ENCODE assay signal across 20 cellular contexts in genomic region chr7:28619256-28619655, GRCh38.
"Had no signal": no experiment of that assay in that cellular context is flagged by ENCODE, and none has a peak within 500 bp of the region (broad histone marks: within the 10 kb centered on the region; RNA-seq: fewer than 3 reads in every experiment).

No MANE protein-coding gene starts in this region.

- H3K9me3 ChIP-seq: Peyer's patch had no signal

- DNase-seq: activated CD4-positive, alpha-beta T cell treated with anti-CD3 and anti-CD28 coated beads for 4 hours; activated CD8-positive, alpha-beta memory T cell treated with anti-CD3 and anti-CD28 coated beads, Interleukin-2, amount 50 U/mL, for 4 hours; activated CD8-positive, alpha-beta T cell treated with anti-CD3 and anti-CD28 coated beads for 36 hours; activated gamma-delta T cell treated with Interleukin-2 at 50 U/mL for 16 hours; activated naive CD4-positive, alpha-beta T cell treated with anti-CD3 and anti-CD28 coated beads, Interleukin-2, amount 10 ng/mL, durations not matched to agents 7 days and 5 days; activated naive CD8-positive, alpha-beta T cell treated with anti-CD3 and anti-CD28 coated beads for 36 hours; activated T-cell treated with anti-CD3 and anti-CD28 coated beads, Interleukin-2, amount 50 U/mL, for 72 hours; brain microvascular endothelial cell; IMR-90; KBM-7; NCI-H1048; NCI-H1417; NCI-H1930; NCI-H526; NK-92 treated with Interleukin-12 subunit alpha and Interleukin-12 subunit beta, amount 100 ng/mL, for 24 hours; Peyer's patch; SHP77 had no signal

- H3K4me3 ChIP-seq: cardiac muscle cell, Peyer's patch had no signal

- H3K27ac ChIP-seq: brain microvascular endothelial cell, cardiac muscle cell, RWPE1 had no signal

- H3K36me3 ChIP-seq: brain microvascular endothelial cell, cardiac muscle cell, Peyer's patch had no signal

- H3K27me3 ChIP-seq: brain microvascular endothelial cell, cardiac muscle cell, Peyer's patch had no signal

- ATAC-seq: activated CD4-positive, CD25-positive, alpha-beta regulatory T cell treated with anti-CD3 and anti-CD28 coated beads, Interleukin-2, amount 50 U/mL, for 24 hours; activated CD8-positive, alpha-beta T cell treated with anti-CD3 and anti-CD28 coated beads for 36 hours; activated T-cell treated with anti-CD3 and anti-CD28 coated beads, Interleukin-2, amount 50 U/mL, for 72 hours had no signal
